Comparison of ENCODE assay signal across 9 cellular contexts in the genomic region with DNA sequence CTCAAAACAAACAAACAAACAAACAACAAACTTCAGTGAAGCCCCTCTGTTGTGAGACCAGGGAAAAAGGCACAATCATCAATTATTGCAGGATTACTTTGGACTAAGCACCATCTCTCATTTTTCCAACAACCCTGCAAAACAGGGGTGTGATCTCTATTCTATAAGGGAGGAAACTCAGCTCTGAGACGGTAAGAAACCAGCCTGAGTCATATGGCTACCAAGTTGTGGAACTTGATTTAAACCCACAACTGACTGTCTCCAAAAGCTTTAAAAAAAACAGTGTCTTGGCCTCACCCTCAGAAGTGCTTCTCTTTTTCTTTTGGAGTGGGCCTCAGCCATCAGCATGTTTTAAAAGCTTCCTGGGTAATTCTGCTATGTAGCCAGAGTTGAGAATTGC. TPM values are rescaled to one million over a fixed set of nuclear protein-coding genes. Genes with fewer than 3 reads are reported as not detected.
DNase-seq lines count a peak whose midpoint lies in the region; ATAC-seq and TF ChIP-seq lines count a peak whose summit lies in the region.
"Had no signal": no experiment of that assay in that cellular context is flagged by ENCODE, and none has a peak within 500 bp of the region (broad histone marks: within the 10 kb centered on the region; RNA-seq: fewer than 3 reads in every experiment).

No MANE protein-coding gene starts in this region.

- peak; percentile 73 for DNase-seq in activated CD8-positive, alpha-beta memory T cell treated with anti-CD3 and anti-CD28 coated beads, Interleukin-2, amount 10 ng/mL, durations not matched to agents 7 days and 5 days
- DNase-seq in activated CD8-positive, alpha-beta memory T cell treated with anti-CD3 and anti-CD28 coated beads for 24 hours, result no peak
- peak; percentile 21 for DNase-seq in putamen (ENCODE audit: low spot score)
- DNase-seq in nephron progenitor cell, result no peak
- DNase-seq in tibial nerve (ENCODE audit: low spot score in 2 of 2), result no peak
- no peak for DNase-seq in activated CD4-positive, alpha-beta T cell treated with anti-CD3 and anti-CD28 coated beads, Interleukin-2, amount 50 U/mL, for 4 hours

- no peaks in the 10 kb centered on the region for H3K27me3 Mint-ChIP-seq in activated CD8-positive, alpha-beta memory T cell treated with anti-CD3 and anti-CD28 coated beads, Interleukin-2, amount 10 ng/mL, durations not matched to agents 7 days and 5 days
- no peaks in the 10 kb centered on the region for H3K27me3 Mint-ChIP-seq in activated T-helper 17 cell treated with anti-CD3 and anti-CD28 coated beads, Interleukin-2, amount 50 U/mL, for 72 hours
- H3K27me3 Mint-ChIP-seq in nephron progenitor cell (ENCODE audit: low read depth, poor library complexity), result peaks cover 6% of the 10 kb centered on the region

- H3K9me3 Mint-ChIP-seq in activated CD8-positive, alpha-beta memory T cell treated with anti-CD3 and anti-CD28 coated beads, Interleukin-2, amount 10 ng/mL, durations not matched to agents 7 days and 5 days (ENCODE audit: low read depth), result peaks cover 11% of the 10 kb centered on the region
- H3K9me3 Mint-ChIP-seq in activated T-helper 17 cell treated with anti-CD3 and anti-CD28 coated beads, Interleukin-2, amount 50 U/mL, for 72 hours, result no peaks in the 10 kb centered on the region
- H3K9me3 Mint-ChIP-seq in nephron progenitor cell, result peaks cover 9% of the 10 kb centered on the region

- H3K9me3 ChIP-seq in tibial nerve, result peaks cover 0 to 11% (median 0%) of the 10 kb centered on the region in 4 donors
- H3K9me3 ChIP-seq: SJSA1 had no signal

- TF ChIP-seq POLR2A in tibial nerve (IDR thresholded peaks at IDR 0.05), result no peak

- peaks cover 66% of the 10 kb centered on the region for H3K36me3 Mint-ChIP-seq in activated CD8-positive, alpha-beta memory T cell treated with anti-CD3 and anti-CD28 coated beads, Interleukin-2, amount 10 ng/mL, durations not matched to agents 7 days and 5 days
- H3K36me3 Mint-ChIP-seq in activated T-helper 17 cell treated with anti-CD3 and anti-CD28 coated beads, Interleukin-2, amount 50 U/mL, for 72 hours (ENCODE audit: low read depth), result no peaks in the 10 kb centered on the region
- H3K36me3 Mint-ChIP-seq in nephron progenitor cell (ENCODE audit: low read depth), result peaks cover 4% of the 10 kb centered on the region

- peaks cover 71% of the 10 kb centered on the region for H3K4me1 Mint-ChIP-seq in activated CD8-positive, alpha-beta memory T cell treated with anti-CD3 and anti-CD28 coated beads, Interleukin-2, amount 10 ng/mL, durations not matched to agents 7 days and 5 days
- H3K4me1 Mint-ChIP-seq in activated T-helper 17 cell treated with anti-CD3 and anti-CD28 coated beads, Interleukin-2, amount 50 U/mL, for 72 hours, result peaks cover 21% of the 10 kb centered on the region
- H3K4me1 Mint-ChIP-seq in nephron progenitor cell, result no peaks in the 10 kb centered on the region

- H3K4me3 ChIP-seq in tibial nerve, result no peak overlapping the region
- H3K4me3 ChIP-seq: SJSA1 had no signal

- CTCF ChIA-PET in activated CD8-positive, alpha-beta memory T cell treated with anti-CD3 and anti-CD28 coated beads, Interleukin-2, amount 10 ng/mL, durations not matched to agents 7 days and 5 days (lab: Charles Lee), result interaction anchor here (0.6 to 1.9 kb wide), 7 partner anchors 9 to 117 kb away, joined by 3 to 11 read pairs (median 4); no protein-coding TSS in a partner anchor

- peaks cover 0 to 38% (median 0%) of the 10 kb centered on the region in 3 donors for H3K36me3 ChIP-seq in tibial nerve
- H3K36me3 ChIP-seq: SJSA1 had no signal

- peak in 1 of 2 donors; percentile 29 for TF ChIP-seq EP300 in tibial nerve (IDR thresholded peaks at IDR 0.05)

- peak overlapping the region; percentile 76 for H3K27ac Mint-ChIP-seq in activated CD8-positive, alpha-beta memory T cell treated with anti-CD3 and anti-CD28 coated beads, Interleukin-2, amount 10 ng/mL, durations not matched to agents 7 days and 5 days
- H3K27ac Mint-ChIP-seq in activated T-helper 17 cell treated with anti-CD3 and anti-CD28 coated beads, Interleukin-2, amount 50 U/mL, for 72 hours, result no peak overlapping the region
- H3K27ac Mint-ChIP-seq in nephron progenitor cell, result no peak overlapping the region

- ATAC-seq in activated CD8-positive, alpha-beta memory T cell treated with anti-CD3 and anti-CD28 coated beads, Interleukin-2, amount 10 ng/mL, durations not matched to agents 7 days and 5 days, result peak; percentile 85
- ATAC-seq in HG03103 (IDR thresholded peaks at IDR 0.05; ENCODE audit: low read depth, unreplicated experiment), result peak; percentile 75
- peak; percentile 90 for ATAC-seq in activated T-helper 17 cell treated with anti-CD3 and anti-CD28 coated beads, Interleukin-2, amount 50 U/mL, for 72 hours (replicated peaks)

- H3K4me3 Mint-ChIP-seq in activated CD8-positive, alpha-beta memory T cell treated with anti-CD3 and anti-CD28 coated beads, Interleukin-2, amount 10 ng/mL, durations not matched to agents 7 days and 5 days, result peak overlapping the region; percentile 38
- no peak overlapping the region for H3K4me3 Mint-ChIP-seq in activated T-helper 17 cell treated with anti-CD3 and anti-CD28 coated beads, Interleukin-2, amount 50 U/mL, for 72 hours
- no peak overlapping the region for H3K4me3 Mint-ChIP-seq in nephron progenitor cell

- H3K27ac ChIP-seq in tibial nerve, result peak overlapping the region in 2 of 4 donors; percentile 24 to 37
- H3K27ac ChIP-seq: SJSA1 had no signal

- 31 to 57% methylated on average over 1 of the region's 1 CpG for WGBS in tibial nerve, 2 donors

- no peak for TF ChIP-seq CTCF in nephron progenitor cell (IDR thresholded peaks at IDR 0.05)
- no peak for TF ChIP-seq CTCF in tibial nerve (IDR thresholded peaks at IDR 0.05)

- peaks cover 0 to 10% (median 0%) of the 10 kb centered on the region in 4 donors for H3K4me1 ChIP-seq in tibial nerve
- H3K4me1 ChIP-seq: SJSA1 had no signal

- H3K27me3 ChIP-seq in tibial nerve, result no peaks in the 10 kb centered on the region
- H3K27me3 ChIP-seq: SJSA1 had no signal

RNA-seq across cellular contexts. Expression of gene RIN3, which starts 49.8 kb away (rescaled TPM):
- 100 to 1,000 TPM in 1 of 2 experiments, 10 to 100 TPM in 1; 76.1 to 122 TPM for total RNA-seq in activated CD8-positive, alpha-beta memory T cell treated with anti-CD3 and anti-CD28 coated beads, Interleukin-2, amount 10 ng/mL, durations not matched to agents 7 days and 5 days
- total RNA-seq in activated T-helper 17 cell treated with anti-CD3 and anti-CD28 coated beads, Interleukin-2, amount 50 U/mL, for 72 hours, result 10 to 100 TPM; 14.1 to 24.1 TPM
- 10 to 100 TPM; 14.2 to 34.2 (median 15.5) TPM for total RNA-seq in tibial nerve

Comparison
In these comparisons a context has a peak if more than half of its experiments do, and no peak if none do; other contexts are left out.
1. DNase-seq: peak in activated CD8-positive, alpha-beta memory T cell treated with anti-CD3 and anti-CD28 coated beads, Interleukin-2, amount 10 ng/mL, durations not matched to agents 7 days and 5 days (single experiment) and putamen (single experiment); none in activated CD8-positive, alpha-beta memory T cell treated with anti-CD3 and anti-CD28 coated beads for 24 hours (single experiment), nephron progenitor cell (single experiment), tibial nerve (0 of 2) and activated CD4-positive, alpha-beta T cell treated with anti-CD3 and anti-CD28 coated beads, Interleukin-2, amount 50 U/mL, for 4 hours (0 of 2).
2. Peak in every context shown above with its lines, with median percentiles within 50 percentile points of each other: ATAC-seq.